Comparison of ENCODE assay signal across 9 cellular contexts in genomic region chr10:122164815-122165491, GRCh38.
A peak's percentile ranks its signal among the peaks of the same experiment; 100 is the strongest.
DNase-seq lines count a peak whose midpoint lies in the region; ATAC-seq, FAIRE-seq and TF ChIP-seq lines count a peak whose summit lies in the region.
"Had no signal": no experiment of that assay in that cellular context is flagged by ENCODE, and none has a peak within 500 bp of the region (broad histone marks: within the 10 kb centered on the region; RNA-seq: fewer than 3 reads in every experiment).

No MANE protein-coding gene starts in this region.

- H4K5ac ChIP-seq in H1 (ENCODE audit: insufficient read length, low read depth, low read length) = no peak overlapping the region
- H4K5ac ChIP-seq in mesendoderm (ENCODE audit: low read length) = no peak overlapping the region

- H3K79me2 ChIP-seq in H1 (ENCODE audit: control insufficient read depth in 1 of 2, insufficient read depth in 2 of 2, low read length in 2 of 2) = peaks cover 6 to 60% of the 10 kb centered on the region in 2 experiments; a peak in 3 of 4 replicates
- H3K79me2 ChIP-seq in mesendoderm (ENCODE audit: control insufficient read depth, insufficient read depth, low read length) = peaks cover 14% of the 10 kb centered on the region

- H3K9ac ChIP-seq in H1 (replicated peaks in 1 of 4; ENCODE audit: extremely low read depth in 1 of 4, low read depth in 3 of 4, low read length in 3 of 4) (peak overlapping the region; percentile 31 to 91 (median 70)), mesendoderm (ENCODE audit: low read length) (peak overlapping the region; percentile 12)

- no peak overlapping the region for H2BK20ac ChIP-seq in H1 (ENCODE audit: low read length)

- no peak overlapping the region for H3K4ac ChIP-seq in H1 (replicated peaks; ENCODE audit: insufficient read length, low read depth, low read length)
- no peak overlapping the region for H3K4ac ChIP-seq in mesendoderm (ENCODE audit: low read depth, low read length)

- TF ChIP-seq RAD21 in H1 (IDR thresholded peaks at IDR 0.05 in 1 of 2, conservative IDR thresholded peaks at IDR 0.05 in 1 of 2; ENCODE audit: low read depth in 2 of 2, low read length in 2 of 2) = no peak

- no peak overlapping the region for H4K91ac ChIP-seq in H1 (replicated peaks; ENCODE audit: insufficient read length, low read length)

- peak; percentile 72 for FAIRE-seq in H1 (lab: Jason Lieb, UNC)

- H2BK5ac ChIP-seq in H1 (ENCODE audit: low read depth, low read length) (0 out of 2 replicates have a peak overlapping the region, but pooled peaks have one; percentile 55), mesendoderm (ENCODE audit: low read length) (no peak overlapping the region)

- H3K4me3 ChIP-seq in right cardiac atrium (ENCODE audit: low read length) (no peak overlapping the region), H1 (ENCODE audit: extremely low read depth in 1 of 4, insufficient read depth in 2 of 4, low read depth in 3 of 4, low read length in 4 of 4) (peak overlapping the region; percentile 73 to 87 (median 84)), mesendoderm (ENCODE audit: low read length) (no peak overlapping the region), upper lobe of right lung (no peak overlapping the region)

- H3K18ac ChIP-seq in H1 (ENCODE audit: extremely low read depth, low read length) = peak overlapping the region; percentile 88; the same call in 1 of the 2 replicates
- no peak overlapping the region for H3K18ac ChIP-seq in mesendoderm (ENCODE audit: low read length)

- H3K56ac ChIP-seq in H1 (replicated peaks; ENCODE audit: insufficient read length, low read depth, low read length) (no peak overlapping the region), mesendoderm (ENCODE audit: low read length) (peak overlapping the region; percentile 87)

- POLR2A ChIA-PET in H1 (lab: Charles Lee; ENCODE audit: partially characterized antibody) = interaction anchor here (0.7 to 12.6 kb wide), 9 partner anchors 9 to 56 kb away, joined by 3 to 237 read pairs (median 4); no protein-coding TSS in a partner anchor

- no peak overlapping the region for H3K14ac ChIP-seq in H1 (ENCODE audit: insufficient read length)

- H2BK15ac ChIP-seq in H1 (ENCODE audit: low read length) (peak overlapping the region; percentile 37; the same call in 1 of the 2 replicates), mesendoderm (replicated peaks; ENCODE audit: low read depth) (no peak overlapping the region)

- 59% methylated on average over 17 of the region's 17 CpGs for WGBS in right cardiac atrium
- WGBS in H1 (ENCODE audit: extremely low coverage in 1 of 2, insufficient coverage in 1 of 2, insufficient read length in 1 of 2, insufficient replicate concordance in 2 of 2, low coverage in 1 of 2, low lambda C conversion rate in 2 of 2, missing lambda C conversion rate in 1 of 2), 2 experiments = 31% methylated on average over 17 of the region's 17 CpGs; no CpG with 5 or more reads in 1 of the 2 experiments
- no CpG with 5 or more reads among the region's 17 CpGs for WGBS in mesendoderm (ENCODE audit: extremely low coverage, insufficient coverage, low lambda C conversion rate)

- CTCF ChIA-PET in H1 (lab: Charles Lee; ENCODE audit: partially characterized antibody) = interaction anchor here (1.1 to 4.5 kb wide), 11 partner anchors 10 to 43 kb away, joined by 3 to 30 read pairs (median 5); no protein-coding TSS in a partner anchor

- H3K9me3 ChIP-seq in right cardiac atrium (ENCODE audit: control insufficient read depth, low read length) = no peaks in the 10 kb centered on the region
- no peaks in the 10 kb centered on the region for H3K9me3 ChIP-seq in H1 (ENCODE audit: insufficient read depth in 2 of 2, low read depth in 1 of 2, low read length in 1 of 2)
- no peaks in the 10 kb centered on the region for H3K9me3 ChIP-seq in upper lobe of right lung

- H2AFZ ChIP-seq in H1 (ENCODE audit: low read length) = no peak overlapping the region

- H3K79me1 ChIP-seq in H1 (ENCODE audit: low read depth, low read length) = peaks cover 20% of the 10 kb centered on the region
- H3K79me1 ChIP-seq in mesendoderm (ENCODE audit: low read length) = peaks cover 13% of the 10 kb centered on the region

- peaks cover 3 to 17% of the 10 kb centered on the region in 2 experiments for H4K20me1 ChIP-seq in H1 (replicated peaks in 1 of 2; ENCODE audit: control insufficient read depth in 1 of 2, insufficient read depth in 2 of 2, low read length in 2 of 2)

- H2BK12ac ChIP-seq in H1 (ENCODE audit: low read depth, low read length) = peak overlapping the region; percentile 77; the same call in 1 of the 2 replicates

- H3K23me2 ChIP-seq in H1 (ENCODE audit: low read depth, low read length) = peaks cover 12% of the 10 kb centered on the region

- intact Hi-C loops in right cardiac atrium (cut with DNase I) = no loop called here
- intact Hi-C loops in left cardiac atrium (cut with DNase I) = no loop called here
- intact Hi-C loops in upper lobe of right lung (cut with DNase I) = no loop called here

- peak overlapping the region; percentile 21 for H3K27ac ChIP-seq in right cardiac atrium (ENCODE audit: low read length)
- no peak overlapping the region for H3K27ac ChIP-seq in H1 (ENCODE audit: low read depth, low read length)
- no peak overlapping the region for H3K27ac ChIP-seq in mesendoderm (ENCODE audit: low read depth, low read length)
- no peak overlapping the region for H3K27ac ChIP-seq in upper lobe of right lung
- H3K27ac ChIP-seq: HL-60 had no signal

- no peak overlapping the region for H4K8ac ChIP-seq in H1 (ENCODE audit: extremely low read depth, insufficient read depth, low read length)
- H4K8ac ChIP-seq in mesendoderm (ENCODE audit: low read depth, low read length) = no peak overlapping the region

- DNase-seq in right cardiac atrium = no peak
- DNase-seq in left cardiac atrium = no peak
- no peak for DNase-seq in H1 (ENCODE audit: low read depth in 1 of 2, low spot score in 2 of 2)
- DNase-seq in mesendoderm = no peak
- no peak for DNase-seq in upper lobe of right lung
- no peak for DNase-seq in hepatic stellate cell (ENCODE audit: low spot score)
- DNase-seq in NCI-H345 treated with DMSO at 0.1 percent for 48 hours (lab: John Stamatoyannopoulos, UW; ENCODE audit: unreplicated experiment) = no peak
- DNase-seq in mesenteric fat pad (ENCODE audit: low spot score) = no peak

- no peak overlapping the region for H3K23ac ChIP-seq in H1 (ENCODE audit: insufficient read length)
- no peak overlapping the region for H3K23ac ChIP-seq in mesendoderm (ENCODE audit: low read length)

- TF ChIP-seq CTCF in H1 (IDR thresholded peaks at IDR 0.05; ENCODE audit: control extremely low read depth in 1 of 3, insufficient read depth in 1 of 3, low read depth in 1 of 3, low read length in 3 of 3) = no peak
- TF ChIP-seq CTCF in upper lobe of right lung (IDR thresholded peaks at IDR 0.05) = no peak

- peak overlapping the region; percentile 83 for H2AK5ac ChIP-seq in H1 (ENCODE audit: low read depth, low read length)
- H2AK5ac ChIP-seq in mesendoderm (ENCODE audit: low read length) = no peak overlapping the region

- TF ChIP-seq EP300 in H1 (IDR thresholded peaks at IDR 0.05; ENCODE audit: borderline replicate concordance in 1 of 2, low read depth in 2 of 2, low read length in 2 of 2) = no peak

- H3K4me1 ChIP-seq in right cardiac atrium (ENCODE audit: control insufficient read depth, insufficient read depth, low read length) (peaks cover 19% of the 10 kb centered on the region), H1 (replicated peaks in 1 of 4; ENCODE audit: control insufficient read depth in 3 of 4, insufficient read depth in 4 of 4, low read length in 3 of 4) (peaks cover 11 to 37% (median 23%) of the 10 kb centered on the region in 4 experiments), mesendoderm (ENCODE audit: control insufficient read depth, low read depth, low read length) (peaks cover 8% of the 10 kb centered on the region), upper lobe of right lung (peaks cover 5% of the 10 kb centered on the region)

- ATAC-seq in right cardiac atrium (no peak), left cardiac atrium (no peak), upper lobe of right lung (peak; percentile 23)

- H2BK120ac ChIP-seq in H1 (replicated peaks; ENCODE audit: low read depth, low read length) (no peak overlapping the region), mesendoderm (ENCODE audit: low read depth, low read length) (no peak overlapping the region)

- TF ChIP-seq POLR2A in H1 (IDR thresholded peaks at IDR 0.05; ENCODE audit: control extremely low read depth in 1 of 2, low read depth in 2 of 2, low read length in 2 of 2) = 0 out of 3 replicates have a peak, but pooled peaks of 1 of the 2 experiments have one; percentile 1

- H3K4me2 ChIP-seq in H1 (ENCODE audit: insufficient read depth in 1 of 2, low read depth in 2 of 2, low read length in 2 of 2) = peak overlapping the region; percentile 95 to 98
- no peak overlapping the region for H3K4me2 ChIP-seq in mesendoderm (ENCODE audit: low read length)

- H3K36me3 ChIP-seq in H1 (ENCODE audit: control insufficient read depth in 2 of 4, insufficient read depth in 4 of 4, low read length in 3 of 4) (peaks cover 0 to 6% (median 0%) of the 10 kb centered on the region in 4 experiments; a peak in 1 of 8 replicates), mesendoderm (ENCODE audit: control insufficient read depth, insufficient read depth, low read length) (no peaks in the 10 kb centered on the region), upper lobe of right lung (peaks cover 13% of the 10 kb centered on the region)

- no peaks in the 10 kb centered on the region for H3K27me3 ChIP-seq in right cardiac atrium (ENCODE audit: control insufficient read depth, insufficient read depth)
- H3K27me3 ChIP-seq in H1 (replicated peaks in 1 of 4; ENCODE audit: control insufficient read depth in 3 of 4, extremely low read depth in 1 of 4, insufficient read depth in 3 of 4, low read length in 3 of 4) = peaks cover 0 to 2% (median 0%) of the 10 kb centered on the region in 4 experiments; a peak in 1 of 7 replicates
- no peaks in the 10 kb centered on the region for H3K27me3 ChIP-seq in mesendoderm (ENCODE audit: insufficient read depth, low read length, poor library complexity)
- no peaks in the 10 kb centered on the region for H3K27me3 ChIP-seq in upper lobe of right lung

TF ChIP-seq in H1, 55 proteins besides CTCF, POLR2A, EP300 and RAD21 (continues in another document):
- TF ChIP-seq TCF12 (IDR thresholded peaks at IDR 0.05; ENCODE audit: low read depth, low read length) (no peak), MAX (IDR thresholded peaks at IDR 0.05) (peak; percentile 52; the same call in 1 of the 2 replicates), KDM1A (IDR thresholded peaks at IDR 0.05; ENCODE audit: borderline replicate concordance, low read length) (no peak), TAF1 (IDR thresholded peaks at IDR 0.05; ENCODE audit: low read depth, low read length) (peak; percentile 29; the same call in 1 of the 2 replicates), EZH2 (IDR thresholded peaks at IDR 0.05; ENCODE audit: low read depth, low read length, severe bottlenecking) (no peak), SIN3A (conservative IDR thresholded peaks at IDR 0.05 in 1 of 2, IDR thresholded peaks at IDR 0.05 in 1 of 2; ENCODE audit: low read depth in 1 of 2, low read length in 2 of 2) (no peak), GABPA (IDR thresholded peaks at IDR 0.05; ENCODE audit: borderline replicate concordance, insufficient read depth, low read length) (no peak)

Comparison
In these comparisons a context has a peak if more than half of its experiments do, and no peak if none do; other contexts are left out.
1. H3K4me3 ChIP-seq: peak in H1 (4 of 4); none in right cardiac atrium (single experiment), mesendoderm (single experiment) and upper lobe of right lung (single experiment).